1 cellular context compared by ENCODE assay signal in the genomic region with DNA sequence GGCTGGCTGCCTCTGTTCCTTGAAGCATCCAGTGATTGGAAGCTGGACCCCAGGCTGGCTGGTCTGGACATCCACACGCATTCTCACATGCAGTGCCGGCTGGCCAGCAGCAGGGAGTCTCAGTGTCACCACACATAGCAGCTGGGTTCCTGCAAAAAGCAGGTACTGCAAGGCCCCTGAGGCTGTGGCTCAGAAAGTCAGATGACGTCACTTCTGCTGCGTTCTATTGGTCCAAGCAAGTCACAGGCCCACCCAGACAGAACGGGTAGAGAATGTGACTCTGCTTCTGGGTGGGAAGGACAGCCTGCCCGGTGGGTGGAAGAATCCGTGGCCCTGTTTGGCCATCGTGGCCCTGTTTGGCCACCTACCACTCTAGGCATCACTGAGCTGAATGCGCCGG.
TF ChIP-seq lines count a peak whose summit lies in the region.

No MANE protein-coding gene starts in this region.

TF ChIP-seq in WTC11, 78 proteins besides CTCF, POLR2A, EP300 and RAD21 (continued from another document):
- TF ChIP-seq, protein P1, sequence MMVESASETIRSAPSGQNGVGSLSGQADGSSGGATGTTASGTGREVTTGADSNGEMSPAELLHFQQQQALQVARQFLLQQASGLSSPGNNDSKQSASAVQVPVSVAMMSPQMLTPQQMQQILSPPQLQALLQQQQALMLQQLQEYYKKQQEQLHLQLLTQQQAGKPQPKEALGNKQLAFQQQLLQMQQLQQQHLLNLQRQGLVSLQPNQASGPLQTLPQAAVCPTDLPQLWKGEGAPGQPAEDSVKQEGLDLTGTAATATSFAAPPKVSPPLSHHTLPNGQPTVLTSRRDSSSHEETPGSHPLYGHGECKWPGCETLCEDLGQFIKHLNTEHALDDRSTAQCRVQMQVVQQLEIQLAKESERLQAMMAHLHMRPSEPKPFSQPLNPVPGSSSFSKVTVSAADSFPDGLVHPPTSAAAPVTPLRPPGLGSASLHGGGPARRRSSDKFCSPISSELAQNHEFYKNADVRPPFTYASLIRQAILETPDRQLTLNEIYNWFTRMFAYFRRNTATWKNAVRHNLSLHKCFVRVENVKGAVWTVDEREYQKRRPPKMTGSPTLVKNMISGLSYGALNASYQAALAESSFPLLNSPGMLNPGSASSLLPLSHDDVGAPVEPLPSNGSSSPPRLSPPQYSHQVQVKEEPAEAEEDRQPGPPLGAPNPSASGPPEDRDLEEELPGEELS (CRISPR knock-in tag; IDR thresholded peaks at IDR 0.05), result no peak
- TF ChIP-seq, protein P2, sequence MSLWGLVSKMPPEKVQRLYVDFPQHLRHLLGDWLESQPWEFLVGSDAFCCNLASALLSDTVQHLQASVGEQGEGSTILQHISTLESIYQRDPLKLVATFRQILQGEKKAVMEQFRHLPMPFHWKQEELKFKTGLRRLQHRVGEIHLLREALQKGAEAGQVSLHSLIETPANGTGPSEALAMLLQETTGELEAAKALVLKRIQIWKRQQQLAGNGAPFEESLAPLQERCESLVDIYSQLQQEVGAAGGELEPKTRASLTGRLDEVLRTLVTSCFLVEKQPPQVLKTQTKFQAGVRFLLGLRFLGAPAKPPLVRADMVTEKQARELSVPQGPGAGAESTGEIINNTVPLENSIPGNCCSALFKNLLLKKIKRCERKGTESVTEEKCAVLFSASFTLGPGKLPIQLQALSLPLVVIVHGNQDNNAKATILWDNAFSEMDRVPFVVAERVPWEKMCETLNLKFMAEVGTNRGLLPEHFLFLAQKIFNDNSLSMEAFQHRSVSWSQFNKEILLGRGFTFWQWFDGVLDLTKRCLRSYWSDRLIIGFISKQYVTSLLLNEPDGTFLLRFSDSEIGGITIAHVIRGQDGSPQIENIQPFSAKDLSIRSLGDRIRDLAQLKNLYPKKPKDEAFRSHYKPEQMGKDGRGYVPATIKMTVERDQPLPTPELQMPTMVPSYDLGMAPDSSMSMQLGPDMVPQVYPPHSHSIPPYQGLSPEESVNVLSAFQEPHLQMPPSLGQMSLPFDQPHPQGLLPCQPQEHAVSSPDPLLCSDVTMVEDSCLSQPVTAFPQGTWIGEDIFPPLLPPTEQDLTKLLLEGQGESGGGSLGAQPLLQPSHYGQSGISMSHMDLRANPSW (CRISPR knock-in tag; conservative IDR thresholded peaks at IDR 0.05; ENCODE audit: low read depth), result no peak
- TF ChIP-seq, protein P3, sequence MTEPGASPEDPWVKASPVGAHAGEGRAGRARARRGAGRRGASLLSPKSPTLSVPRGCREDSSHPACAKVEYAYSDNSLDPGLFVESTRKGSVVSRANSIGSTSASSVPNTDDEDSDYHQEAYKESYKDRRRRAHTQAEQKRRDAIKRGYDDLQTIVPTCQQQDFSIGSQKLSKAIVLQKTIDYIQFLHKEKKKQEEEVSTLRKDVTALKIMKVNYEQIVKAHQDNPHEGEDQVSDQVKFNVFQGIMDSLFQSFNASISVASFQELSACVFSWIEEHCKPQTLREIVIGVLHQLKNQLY (CRISPR knock-in tag; IDR thresholded peaks at IDR 0.05), result no peak
- TF ChIP-seq CREM (CRISPR knock-in tag; IDR thresholded peaks at IDR 0.05), result no peak
- TF ChIP-seq, protein P4, sequence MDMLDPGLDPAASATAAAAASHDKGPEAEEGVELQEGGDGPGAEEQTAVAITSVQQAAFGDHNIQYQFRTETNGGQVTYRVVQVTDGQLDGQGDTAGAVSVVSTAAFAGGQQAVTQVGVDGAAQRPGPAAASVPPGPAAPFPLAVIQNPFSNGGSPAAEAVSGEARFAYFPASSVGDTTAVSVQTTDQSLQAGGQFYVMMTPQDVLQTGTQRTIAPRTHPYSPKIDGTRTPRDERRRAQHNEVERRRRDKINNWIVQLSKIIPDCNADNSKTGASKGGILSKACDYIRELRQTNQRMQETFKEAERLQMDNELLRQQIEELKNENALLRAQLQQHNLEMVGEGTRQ (CRISPR knock-in tag; IDR thresholded peaks at IDR 0.05), result no peak; the same call in 1 of the 2 replicates
- no peak for TF ChIP-seq ZBTB21 (CRISPR knock-in tag; IDR thresholded peaks at IDR 0.05; ENCODE audit: borderline replicate concordance)
- TF ChIP-seq GTF2I (CRISPR knock-in tag; conservative IDR thresholded peaks at IDR 0.05), result no peak
- TF ChIP-seq NR2C2 (CRISPR knock-in tag; IDR thresholded peaks at IDR 0.05), result no peak
- TF ChIP-seq ELF4 (CRISPR knock-in tag; IDR thresholded peaks at IDR 0.05; ENCODE audit: low read depth), result no peak
- no peak for TF ChIP-seq ZNF138 (CRISPR knock-in tag; conservative IDR thresholded peaks at IDR 0.05)
- no peak for TF ChIP-seq ZNF423 (CRISPR knock-in tag; IDR thresholded peaks at IDR 0.05)
- TF ChIP-seq ZNF121 (CRISPR knock-in tag; IDR thresholded peaks at IDR 0.05), result no peak
- TF ChIP-seq ZNF232 (CRISPR knock-in tag; IDR thresholded peaks at IDR 0.05), result no peak
TF ChIP-seq in WTC11: peak in this region for 0.
